Comparison of ENCODE assay signal across 19 cellular contexts in the genomic region with DNA sequence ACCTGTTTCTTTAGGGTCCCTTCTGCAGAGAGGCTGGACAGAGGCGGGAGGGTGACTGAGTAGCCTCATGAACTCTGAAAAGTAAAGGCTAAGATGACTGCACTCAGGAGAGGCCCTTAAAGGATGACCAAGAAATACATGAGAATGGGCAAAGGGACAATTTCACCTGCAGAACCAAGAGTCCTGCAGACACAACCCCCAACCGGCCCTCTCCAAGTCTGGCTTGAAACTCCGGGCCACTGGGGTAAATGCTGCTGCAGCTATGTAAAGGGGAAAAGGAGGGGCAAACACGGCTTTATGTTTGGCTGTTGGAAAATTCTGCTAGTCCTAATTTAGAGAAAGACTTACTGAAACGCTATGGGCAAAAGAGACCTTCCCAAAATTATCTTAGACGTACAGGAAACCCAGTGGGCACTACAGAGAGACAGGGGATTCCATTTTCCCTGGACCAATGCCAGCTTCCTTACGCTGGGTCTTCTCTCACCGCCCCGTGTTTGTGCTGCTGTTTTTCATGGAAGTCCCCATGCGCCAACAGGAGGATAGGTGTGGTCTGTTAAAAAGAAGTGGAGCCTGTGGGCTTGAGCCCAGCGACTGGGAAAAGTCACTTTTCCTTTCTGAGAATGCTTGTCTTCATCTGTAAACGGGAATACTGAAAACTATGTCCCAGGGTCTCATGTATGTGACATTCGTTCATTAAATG. TPM values are rescaled to one million over a fixed set of nuclear protein-coding genes. Genes with fewer than 3 reads are reported as not detected.
"Had no signal": no experiment of that assay in that cellular context is flagged by ENCODE, and none has a peak within 500 bp of the region (broad histone marks: within the 10 kb centered on the region; RNA-seq: fewer than 3 reads in every experiment).

No MANE protein-coding gene starts in this region.

- H3K4me1 ChIP-seq: adrenal gland, pancreas had no signal

- H3K9ac ChIP-seq: SK-N-SH had no signal

- ATAC-seq: activated CD8-positive, alpha-beta memory T cell treated with anti-CD3 and anti-CD28 coated beads, Interleukin-2, amount 10 ng/mL, durations not matched to agents 7 days and 5 days; pancreas; stimulated activated naive CD8-positive, alpha-beta T cell treated with anti-CD3 and anti-CD28 coated beads, Interleukin-15, Interleukin-2, amounts not matched to agents 100 U/mL and 50 U/mL, for 24 hours had no signal

- H3K4me2 ChIP-seq: SK-N-SH had no signal

- H3K36me3 Mint-ChIP-seq: activated CD8-positive, alpha-beta memory T cell treated with anti-CD3 and anti-CD28 coated beads, Interleukin-2, amount 10 ng/mL, durations not matched to agents 7 days and 5 days had no signal

- H3K9me3 ChIP-seq: adrenal gland, esophagus squamous epithelium, pancreas, SK-N-SH had no signal

- H3K4me3 ChIP-seq: adrenal gland, esophagus squamous epithelium, pancreas, skin epidermis had no signal

- H3K36me3 ChIP-seq: adrenal gland, esophagus squamous epithelium, pancreas had no signal

- H3K9me3 Mint-ChIP-seq: activated T-cell treated with anti-CD3 and anti-CD28 coated beads, Interleukin-2, amount 50 U/mL, for 24 hours had no signal

- H3K4me3 Mint-ChIP-seq: activated CD8-positive, alpha-beta memory T cell treated with anti-CD3 and anti-CD28 coated beads, Interleukin-2, amount 10 ng/mL, durations not matched to agents 7 days and 5 days; activated T-cell treated with anti-CD3 and anti-CD28 coated beads, Interleukin-2, amount 50 U/mL, for 24 hours; mesothelial cell of epicardium; neural crest cell had no signal

- H3K27ac Mint-ChIP-seq: activated CD8-positive, alpha-beta memory T cell treated with anti-CD3 and anti-CD28 coated beads, Interleukin-2, amount 10 ng/mL, durations not matched to agents 7 days and 5 days; activated T-cell treated with anti-CD3 and anti-CD28 coated beads, Interleukin-2, amount 50 U/mL, for 24 hours; mesothelial cell of epicardium had no signal

- H3K27me3 ChIP-seq: adrenal gland, pancreas had no signal

- H3K27ac ChIP-seq: adrenal gland, pancreas, skin epidermis, VCaP had no signal

- DNase-seq: activated CD4-positive, alpha-beta T cell treated with anti-CD3 and anti-CD28 coated beads for 1 hour; activated CD4-positive, alpha-beta T cell treated with anti-CD3 and anti-CD28 coated beads, Interleukin-2, amount 50 U/mL, for 48 hours; activated CD8-positive, alpha-beta memory T cell treated with anti-CD3 and anti-CD28 coated beads, Interleukin-2, amount 10 ng/mL, durations not matched to agents 7 days and 5 days; activated naive CD4-positive, alpha-beta T cell treated with anti-CD3 and anti-CD28 coated beads, Interleukin-2, amount 50 U/mL, for 16 hours; activated T-cell treated with anti-CD3 and anti-CD28 coated beads, Interleukin-2, amount 50 U/mL, for 24 hours; esophagus squamous epithelium; glutamatergic neuron; pancreas; retina; SK-N-SH; stimulated activated CD4-positive, alpha-beta T cell treated with anti-CD3 and anti-CD28 coated beads, Interleukin-4, amount 100 ng/mL, for 24 hours; stimulated activated naive CD8-positive, alpha-beta T cell treated with anti-CD3 and anti-CD28 coated beads, Interleukin-15, Interleukin-2, amounts not matched to agents 100 U/mL and 50 U/mL, for 24 hours; T-helper 1 cell; T1000 had no signal

RNA-seq across cellular contexts. Expression of a gene that starts 10.6 kb away (rescaled TPM):
- total RNA-seq: activated CD8-positive, alpha-beta memory T cell treated with anti-CD3 and anti-CD28 coated beads, Interleukin-2, amount 10 ng/mL, durations not matched to agents 7 days and 5 days had no signal

RNA-seq across cellular contexts. Expression of a gene that starts 10.7 kb away (rescaled TPM):
- total RNA-seq: activated CD8-positive, alpha-beta memory T cell treated with anti-CD3 and anti-CD28 coated beads, Interleukin-2, amount 10 ng/mL, durations not matched to agents 7 days and 5 days had no signal
